1 cellular context compared by ENCODE assay signal in the genomic region with DNA sequence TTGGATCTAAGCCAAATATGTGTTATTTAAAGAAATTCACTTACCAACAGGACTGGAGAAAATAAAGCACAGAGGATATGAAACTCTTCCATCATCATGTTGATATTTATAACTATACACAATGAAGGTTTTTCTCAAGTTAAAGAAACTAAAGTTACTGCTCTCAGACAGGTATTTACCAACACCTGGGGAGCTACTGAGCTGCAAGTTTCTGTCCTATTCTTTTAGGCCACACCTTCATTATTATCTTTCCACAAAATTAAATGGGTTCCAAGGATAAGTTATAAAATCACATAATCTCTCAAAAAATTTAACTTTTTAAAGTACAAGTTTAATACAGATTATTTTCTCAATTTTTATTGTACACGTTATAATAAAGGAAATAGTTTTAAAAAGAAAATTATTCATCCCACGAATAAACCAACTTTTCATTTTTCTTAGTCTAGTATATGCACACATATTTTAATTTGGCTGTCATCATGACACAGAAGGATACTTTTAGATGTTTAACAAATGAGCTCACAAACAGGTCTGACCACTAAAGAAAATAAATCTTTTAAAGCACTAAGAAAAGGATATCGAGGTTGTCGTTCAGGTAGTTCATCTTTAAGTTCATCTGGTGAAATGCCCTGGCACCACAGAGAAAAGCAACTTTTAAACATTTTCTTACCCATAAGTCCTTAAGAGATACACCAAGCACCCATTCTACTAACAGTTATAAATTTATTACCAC.
TF ChIP-seq lines count a peak whose summit lies in the region.

No MANE protein-coding gene starts in this region.

TF ChIP-seq in GM12891, 5 proteins besides CTCF, POLR2A, EP300 and RAD21:
- no peak for TF ChIP-seq TAF1 (IDR thresholded peaks at IDR 0.05; ENCODE audit: low read depth, low read length)
- no peak for TF ChIP-seq POLR2AphosphoS5 (IDR thresholded peaks at IDR 0.05; ENCODE audit: low read depth, low read length)
- no peak for TF ChIP-seq POU2F2 (IDR thresholded peaks at IDR 0.05; ENCODE audit: low read depth, low read length)
- TF ChIP-seq PAX5 (IDR thresholded peaks at IDR 0.05; ENCODE audit: insufficient read depth, low read length, severe bottlenecking) = no peak
- TF ChIP-seq SPI1 (IDR thresholded peaks at IDR 0.05; ENCODE audit: low read depth, low read length) = no peak
